ENCODE assay signal across 9 cellular contexts in genomic region chr17:5122586-5123342, GRCh38. TPM values are rescaled to one million over a fixed set of nuclear protein-coding genes. Genes with fewer than 3 reads are reported as not detected.
A peak's percentile ranks its signal among the peaks of the same experiment; 100 is the strongest.
DNase-seq lines count a peak whose midpoint lies in the region; ATAC-seq, FAIRE-seq and TF ChIP-seq lines count a peak whose summit lies in the region.
"Had no signal": no experiment of that assay in that cellular context is flagged by ENCODE, and none has a peak within 500 bp of the region (broad histone marks: within the 10 kb centered on the region; RNA-seq: fewer than 3 reads in every experiment).

No MANE protein-coding gene starts in this region.

- peak overlapping the region; percentile 81 for H3K4me2 ChIP-seq in astrocyte (ENCODE audit: low read length)

- H3K27me3 ChIP-seq in HUES6 (ENCODE audit: control insufficient read depth, insufficient read depth, low read length) (peaks cover 22% of the 10 kb centered on the region), astrocyte (ENCODE audit: insufficient read depth, low read length) (peaks cover 16% of the 10 kb centered on the region)

- H3K36me3 ChIP-seq in HUES6 (ENCODE audit: control insufficient read depth, insufficient read depth, low read length) = peaks cover 7% of the 10 kb centered on the region; the same call in 1 of the 2 replicates
- no peaks in the 10 kb centered on the region for H3K36me3 ChIP-seq in astrocyte (ENCODE audit: insufficient read depth, low read length)

- no peak for TF ChIP-seq CTCF in astrocyte (IDR thresholded peaks at IDR 0.05; ENCODE audit: insufficient read depth, low read depth, low read length)

- H3K4me3 Mint-ChIP-seq in astrocyte (ENCODE audit: unreplicated experiment) (no peak overlapping the region), immature natural killer cell (peak overlapping the region in 2 of 5 donors; percentile 25 to 36)

- H3K9me3 Mint-ChIP-seq in astrocyte (ENCODE audit: unreplicated experiment) = peaks cover 7% of the 10 kb centered on the region
- H3K9me3 Mint-ChIP-seq in immature natural killer cell = no peaks in the 10 kb centered on the region

- H3K27me3 Mint-ChIP-seq in astrocyte (ENCODE audit: low read depth, unreplicated experiment) (peaks cover 35% of the 10 kb centered on the region), immature natural killer cell (ENCODE audit: low read depth in 3 of 3) (peaks cover 6 to 17% (median 15%) of the 10 kb centered on the region in 3 donors)

- H3K9ac ChIP-seq in HUES6 (ENCODE audit: low read length) (peak overlapping the region; percentile 58), astrocyte (ENCODE audit: low read length) (peak overlapping the region; percentile 18)

- H4K20me1 ChIP-seq in astrocyte (ENCODE audit: insufficient read depth, low read length) = no peaks in the 10 kb centered on the region

- FAIRE-seq in astrocyte (lab: Jason Lieb, UNC) = no peak

- H3K36me3 Mint-ChIP-seq in astrocyte (ENCODE audit: low read depth, unreplicated experiment) (peaks cover 10% of the 10 kb centered on the region), immature natural killer cell (no peaks in the 10 kb centered on the region)

- H3K79me2 ChIP-seq in astrocyte (ENCODE audit: insufficient read depth, low read length) = no peaks in the 10 kb centered on the region

- peak; percentile 25 for ATAC-seq in stimulated activated naive CD8-positive, alpha-beta T cell treated with anti-CD3 and anti-CD28 coated beads, Interleukin-15, Interleukin-2, amounts not matched to agents 100 U/mL and 50 U/mL, for 24 hours
- no peak for ATAC-seq in GM19467 (IDR thresholded peaks at IDR 0.05; ENCODE audit: unreplicated experiment)

- H3K4me1 Mint-ChIP-seq in astrocyte (ENCODE audit: low read depth, unreplicated experiment) (no peaks in the 10 kb centered on the region), immature natural killer cell (peaks cover 0 to 8% of the 10 kb centered on the region in 2 donors)

- peak overlapping the region; percentile 77 for H2AFZ ChIP-seq in astrocyte (ENCODE audit: low read depth, low read length)

- peak overlapping the region; percentile 77 for H3K4me3 ChIP-seq in HUES6 (ENCODE audit: low read depth, low read length)
- H3K4me3 ChIP-seq in astrocyte (ENCODE audit: insufficient read depth, low read depth, low read length) = peak overlapping the region; percentile 49

- H3K27ac ChIP-seq in HUES6 (ENCODE audit: low read depth, low read length) (no peak overlapping the region), astrocyte (ENCODE audit: low read depth, low read length) (no peak overlapping the region)

- DNase-seq in astrocyte (ENCODE audit: low read depth) (no peak), immature natural killer cell (peak in 2 of 3 donors; percentile 9 to 20), ACHN (no peak), kidney tubule cell (ENCODE audit: low spot score) (no peak)
- DNase-seq in stimulated activated naive CD8-positive, alpha-beta T cell treated with anti-CD3 and anti-CD28 coated beads, Interleukin-15, Interleukin-2, amounts not matched to agents 100 U/mL and 50 U/mL, for 24 hours = no peak

- H3K27ac Mint-ChIP-seq in astrocyte (ENCODE audit: unreplicated experiment) = no peak overlapping the region
- no peak overlapping the region for H3K27ac Mint-ChIP-seq in immature natural killer cell

- no peaks in the 10 kb centered on the region for H3K9me3 ChIP-seq in HUES6 (ENCODE audit: control insufficient read depth, insufficient read depth, low read depth, low read length)
- H3K9me3 ChIP-seq in astrocyte (ENCODE audit: insufficient read depth, low read depth, low read length) = no peaks in the 10 kb centered on the region

- in situ Hi-C loops in ACHN (cut with HindIII; ENCODE audit: low pct_ligation_motif_present, low pct_unique_long_range_greater_than_20kb, low sequenced_read_pairs) = no loop called here

- H3K4me1 ChIP-seq in HUES6 (ENCODE audit: control insufficient read depth, insufficient read depth, low read length) (no peaks in the 10 kb centered on the region), astrocyte (ENCODE audit: insufficient read depth, low read length) (peaks cover 4% of the 10 kb centered on the region)

RNA-seq across cellular contexts. Expression of gene USP6, which starts 6.9 kb away (rescaled TPM):
- 0.86 and 1.1 TPM in 2 replicates for total RNA-seq in astrocyte
- under 1 TPM; 0.03 to 0.12 (median 0.03) TPM for polyA plus RNA-seq in immature natural killer cell
- total RNA-seq: dermis microvascular lymphatic vessel endothelial cell, HT1080 had no signal

RNA-seq across cellular contexts. Expression of gene ZNF232, which starts 11.1 kb away (rescaled TPM):
- 7.8 and 9.4 TPM in 2 replicates for total RNA-seq in astrocyte
- polyA plus RNA-seq in immature natural killer cell = 1 to 10 TPM; 1.8 to 9.8 (median 4.4) TPM

RNA-seq across cellular contexts. Expression of gene ZFP3, which starts 44.5 kb away (rescaled TPM):
- total RNA-seq in astrocyte = not detected in 2 replicates
- under 1 TPM in 2 of 3 donors, not detected in 1; 0.51 to 0.61 TPM for polyA plus RNA-seq in immature natural killer cell
- total RNA-seq: HT1080 had no signal

Comparison
In these comparisons a context has a peak if more than half of its experiments do, and no peak if none do; other contexts are left out.
1. DNase-seq: peak in immature natural killer cell (2 of 3); none in astrocyte (single experiment), stimulated activated naive CD8-positive, alpha-beta T cell treated with anti-CD3 and anti-CD28 coated beads, Interleukin-15, Interleukin-2, amounts not matched to agents 100 U/mL and 50 U/mL, for 24 hours (single experiment), ACHN (single experiment) and kidney tubule cell (single experiment).